In genomic region chr12:109995703-109996482, GRCh38 we compare ENCODE assay signal across 8 cellular contexts. TPM values are rescaled to one million over a fixed set of nuclear protein-coding genes. Genes with fewer than 3 reads are reported as not detected.
DNase-seq lines count a peak whose midpoint lies in the region; ATAC-seq, FAIRE-seq and TF ChIP-seq lines count a peak whose summit lies in the region.

A gene with protein sequence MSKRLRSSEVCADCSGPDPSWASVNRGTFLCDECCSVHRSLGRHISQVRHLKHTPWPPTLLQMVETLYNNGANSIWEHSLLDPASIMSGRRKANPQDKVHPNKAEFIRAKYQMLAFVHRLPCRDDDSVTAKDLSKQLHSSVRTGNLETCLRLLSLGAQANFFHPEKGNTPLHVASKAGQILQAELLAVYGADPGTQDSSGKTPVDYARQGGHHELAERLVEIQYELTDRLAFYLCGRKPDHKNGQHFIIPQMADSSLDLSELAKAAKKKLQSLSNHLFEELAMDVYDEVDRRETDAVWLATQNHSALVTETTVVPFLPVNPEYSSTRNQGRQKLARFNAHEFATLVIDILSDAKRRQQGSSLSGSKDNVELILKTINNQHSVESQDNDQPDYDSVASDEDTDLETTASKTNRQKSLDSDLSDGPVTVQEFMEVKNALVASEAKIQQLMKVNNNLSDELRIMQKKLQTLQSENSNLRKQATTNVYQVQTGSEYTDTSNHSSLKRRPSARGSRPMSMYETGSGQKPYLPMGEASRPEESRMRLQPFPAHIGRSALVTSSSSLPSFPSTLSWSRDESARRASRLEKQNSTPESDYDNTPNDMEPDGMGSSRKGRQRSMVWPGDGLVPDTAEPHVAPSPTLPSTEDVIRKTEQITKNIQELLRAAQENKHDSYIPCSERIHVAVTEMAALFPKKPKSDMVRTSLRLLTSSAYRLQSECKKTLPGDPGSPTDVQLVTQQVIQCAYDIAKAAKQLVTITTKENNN (minus strand): TSS chr12:109996368. CDS start chr12:109996224, 144 bp downstream.

- peak within 1 kb of the TSS; percentile 91 to 99 for H4K8ac ChIP-seq in IMR-90 (ENCODE audit: low read depth in 2 of 2, low read length in 2 of 2)

- ATAC-seq in GM21528 (IDR thresholded peaks at IDR 0.05; ENCODE audit: low FRiP score, unreplicated experiment) (peak; percentile 62), IMR-90 (ENCODE audit: low read depth) (peak; percentile 65)

- POLR2A ChIA-PET in IMR-90 (lab: Charles Lee; ENCODE audit: unreplicated experiment): no interaction called here
- POLR2A ChIA-PET in OCI-LY7 (lab: Charles Lee): interaction anchor here (1.0 to 1.9 kb wide), 3 partner anchors 9 to 15 kb away, joined by 4 to 14 read pairs (median 5); no protein-coding TSS in a partner anchor
- POLR2A ChIA-PET in endothelial cell of umbilical vein (lab: Charles Lee): no interaction called here

- H3K9me3 ChIP-seq in IMR-90 (ENCODE audit: control insufficient read depth, insufficient read depth, low read length): no peaks in the 10 kb centered on the region
- no peaks in the 10 kb centered on the region for H3K9me3 ChIP-seq in OCI-LY7 (ENCODE audit: low read length)
- no peaks in the 10 kb centered on the region for H3K9me3 ChIP-seq in endothelial cell of umbilical vein (replicated peaks; ENCODE audit: control insufficient read depth, insufficient read depth, low read length)

- H3K18ac ChIP-seq in IMR-90 (ENCODE audit: low read depth, low read length): peak within 1 kb of the TSS; percentile 76

- peak within 1 kb of the TSS; percentile 74 for H2AK5ac ChIP-seq in IMR-90 (ENCODE audit: low read depth, low read length)

- DNase-seq in Calu3 (peak; percentile 95), IMR-90 (peak; percentile 90), OCI-LY7 (ENCODE audit: low spot score) (peak; percentile 99), activated T-cell treated with anti-CD3 and anti-CD28 coated beads for 1 hour (ENCODE audit: low read depth) (peak; percentile 92), endothelial cell of umbilical vein (ENCODE audit: low read depth, low spot score) (peak; percentile 89), midbrain (lab: John Stamatoyannopoulos, UW) (peak; percentile 97)
- peak; percentile 95 for DNase-seq in stimulated activated CD8-positive, alpha-beta memory T cell treated with anti-CD3 and anti-CD28 coated beads, Interleukin-15, amount 100 ng/mL, for 48 hours (ENCODE audit: low read depth in 2 of 2)

- H3K4ac ChIP-seq in IMR-90 (ENCODE audit: low read depth, low read length): peak within 1 kb of the TSS; percentile 93

- in situ Hi-C loops in IMR-90 (cut with MboI; ENCODE audit: low sequenced_read_pairs): no loop called here

- peak within 1 kb of the TSS; percentile 92 for H3K4me3 Mint-ChIP-seq in Calu3 (ENCODE audit: low read depth, unreplicated experiment)

- peaks cover 14 to 57% of the 10 kb centered on the region in 2 experiments for H3K79me1 ChIP-seq in IMR-90 (ENCODE audit: low read depth in 1 of 2, low read length in 2 of 2)

- BruUV-seq in Calu3 (replicated peaks; lab: Mats Ljungman, UMichigan) (no TSS peak), IMR-90 (replicated peaks; lab: Mats Ljungman, UMichigan) (no TSS peak), OCI-LY7 (replicated peaks; lab: Mats Ljungman, UMichigan) (no TSS peak), endothelial cell of umbilical vein (replicated peaks; lab: Mats Ljungman, UMichigan) (no TSS peak)

- peaks cover 39% of the 10 kb centered on the region for H3K36me3 Mint-ChIP-seq in Calu3 (ENCODE audit: insufficient read depth, unreplicated experiment)

- H3K27ac ChIP-seq in IMR-90 (ENCODE audit: insufficient read depth, low read length) (peak within 1 kb of the TSS; percentile 90), OCI-LY7 (ENCODE audit: low read depth, low read length, poor library complexity, severe bottlenecking) (peak within 1 kb of the TSS; percentile 92), endothelial cell of umbilical vein (ENCODE audit: insufficient read depth, low read depth, low read length) (peak within 1 kb of the TSS; percentile 67)

- H3K4me1 Mint-ChIP-seq in Calu3 (ENCODE audit: low read depth, unreplicated experiment): peaks cover 23% of the 10 kb centered on the region

- H3K14ac ChIP-seq in IMR-90 (replicated peaks; ENCODE audit: low read depth, low read length): peak within 1 kb of the TSS; percentile 95

- H4K91ac ChIP-seq in IMR-90 (ENCODE audit: insufficient read depth, low read depth, low read length): peak within 1 kb of the TSS; percentile 78

- TF ChIP-seq RAD21 in IMR-90 (IDR thresholded peaks at IDR 0.05; ENCODE audit: low read length): no peak

- H2BK20ac ChIP-seq in IMR-90 (ENCODE audit: low read depth, low read length): peak within 1 kb of the TSS; percentile 89

- TF ChIP-seq POLR2A in IMR-90 (IDR thresholded peaks at IDR 0.05; ENCODE audit: low read depth, low read length): no peak
- TF ChIP-seq POLR2A in endothelial cell of umbilical vein (IDR thresholded peaks at IDR 0.05; ENCODE audit: low read depth, low read length): peak; percentile 87

- FAIRE-seq in endothelial cell of umbilical vein (lab: Jason Lieb, UNC): peak; percentile 70

- peak within 1 kb of the TSS; percentile 85 for H3K4me3 ChIP-seq in IMR-90 (ENCODE audit: insufficient read depth, low read depth, low read length)
- H3K4me3 ChIP-seq in OCI-LY7 (ENCODE audit: low read depth, low read length, poor library complexity, severe bottlenecking): peak within 1 kb of the TSS; percentile 96
- peak within 1 kb of the TSS; percentile 88 to 100 (median 89) for H3K4me3 ChIP-seq in endothelial cell of umbilical vein (replicated peaks in 1 of 3; ENCODE audit: insufficient read depth in 1 of 3, low read depth in 1 of 3, low read length in 3 of 3)

- no peaks in the 10 kb centered on the region for H3K9me2 ChIP-seq in OCI-LY7 (ENCODE audit: insufficient read depth, low read length)

- H3K4me2 ChIP-seq in IMR-90 (ENCODE audit: low read depth, low read length) (peak within 1 kb of the TSS; percentile 98), OCI-LY7 (ENCODE audit: low read length) (peak within 1 kb of the TSS; percentile 91), endothelial cell of umbilical vein (ENCODE audit: insufficient read depth, low read length) (peak within 1 kb of the TSS; percentile 96)

- H2AFZ ChIP-seq in IMR-90 (replicated peaks; ENCODE audit: low read length, poor library complexity) (peak within 1 kb of the TSS; percentile 91), OCI-LY7 (ENCODE audit: low read length) (peak within 1 kb of the TSS; percentile 58), endothelial cell of umbilical vein (ENCODE audit: low read depth, low read length) (peak within 1 kb of the TSS; percentile 82)

- dilution Hi-C loops in IMR-90 (cut with HindIII; ENCODE audit: low sequenced_read_pairs, unreplicated experiment) (no loop called here), endothelial cell of umbilical vein (cut with MboI; ENCODE audit: extremely low pct_ligation_motif_present, low sequenced_read_pairs) (no loop called here)

- H2BK5ac ChIP-seq in IMR-90 (ENCODE audit: low read depth, low read length, poor library complexity, severe bottlenecking): peak within 1 kb of the TSS; percentile 86

- WGBS in IMR-90 (ENCODE audit: extremely low coverage in 2 of 2, insufficient read length in 1 of 2), 2 experiments: 0% methylated on average over 16 of the region's 63 CpGs; no CpG with 5 or more reads in 1 of the 2 experiments

- peak within 1 kb of the TSS; percentile 82 for H3K27ac Mint-ChIP-seq in Calu3 (ENCODE audit: unreplicated experiment)

- intact Hi-C loops in Calu3 (cut with micrococcal nuclease; ENCODE audit: unreplicated experiment): loop anchor here (5.0 kb wide), 1 partner anchor 44 kb away; no protein-coding TSS in a partner anchor
- intact Hi-C loops in IMR-90 (cut with micrococcal nuclease): loop anchor here (5.0 kb wide), 2 partner anchors 49 to 64 kb away; no protein-coding TSS in a partner anchor
- intact Hi-C loops in OCI-LY7 (cut with micrococcal nuclease; ENCODE audit: unreplicated experiment): loop anchor here (2.0 kb wide), 1 partner anchor 287 kb away; no protein-coding TSS in a partner anchor
- intact Hi-C loops in endothelial cell of umbilical vein (cut with micrococcal nuclease): loop anchor here (1.0 to 5.0 kb wide), 3 partner anchors 47 to 52 kb away; partner anchors contain the start of gene C12orf76

- H4K20me1 ChIP-seq in IMR-90 (ENCODE audit: insufficient read depth, low read length) (peaks cover 28% of the 10 kb centered on the region), OCI-LY7 (ENCODE audit: insufficient read depth, low read length) (peaks cover 22% of the 10 kb centered on the region; the same call in 1 of the 2 replicates), endothelial cell of umbilical vein (replicated peaks; ENCODE audit: control insufficient read depth, extremely low read depth, insufficient read depth, low read length) (no peaks in the 10 kb centered on the region)

- peak within 1 kb of the TSS; percentile 96 for H2AK9ac ChIP-seq in IMR-90 (replicated peaks; ENCODE audit: low read depth, low read length, poor library complexity)

- peak within 1 kb of the TSS; percentile 98 for H4K5ac ChIP-seq in IMR-90 (ENCODE audit: low read depth, low read length)

- no peaks in the 10 kb centered on the region for H3K9me3 Mint-ChIP-seq in Calu3 (ENCODE audit: low read depth, unreplicated experiment)

- H3K9ac ChIP-seq in IMR-90 (ENCODE audit: low read depth, low read length) (peak within 1 kb of the TSS; percentile 89), endothelial cell of umbilical vein (replicated peaks; ENCODE audit: extremely low read depth, insufficient read depth, low read length) (peak within 1 kb of the TSS; percentile 67)

- H3K36me3 ChIP-seq in IMR-90 (ENCODE audit: control insufficient read depth, insufficient read depth, low read length): peaks cover 5% of the 10 kb centered on the region
- peaks cover 35% of the 10 kb centered on the region for H3K36me3 ChIP-seq in OCI-LY7 (ENCODE audit: insufficient read depth, low read length)
- H3K36me3 ChIP-seq in endothelial cell of umbilical vein (ENCODE audit: control insufficient read depth in 2 of 2, extremely low read depth in 1 of 2, insufficient read depth in 2 of 2, low read length in 2 of 2): no peaks in the 10 kb centered on the region

- peak; percentile 10 for TF ChIP-seq CTCF in Calu3 (IDR thresholded peaks at IDR 0.05; ENCODE audit: unreplicated experiment)
- 0 out of 2 replicates have a peak, but pooled peaks have one; percentile 4 for TF ChIP-seq CTCF in IMR-90 (conservative IDR thresholded peaks at IDR 0.05; ENCODE audit: low read depth, low read length)
- peak; percentile 35; the same call in 1 of the 2 replicates for TF ChIP-seq CTCF in OCI-LY7 (conservative IDR thresholded peaks at IDR 0.05; ENCODE audit: low read length)
- TF ChIP-seq CTCF in endothelial cell of umbilical vein (IDR thresholded peaks at IDR 0.05; ENCODE audit: extremely low read depth in 1 of 2, insufficient read depth in 1 of 2, low read depth in 1 of 2, low read length in 2 of 2): no peak

- peak within 1 kb of the TSS; percentile 90 for H2BK120ac ChIP-seq in IMR-90 (ENCODE audit: low read depth, low read length)

- no peaks in the 10 kb centered on the region for H3K27me3 Mint-ChIP-seq in Calu3 (ENCODE audit: unreplicated experiment)

- H3K9me1 ChIP-seq in IMR-90 (ENCODE audit: insufficient read depth, low read length): peaks cover 8% of the 10 kb centered on the region
- H3K9me1 ChIP-seq in endothelial cell of umbilical vein (replicated peaks; ENCODE audit: control insufficient read depth, extremely low read depth, insufficient read depth, low read length): no peaks in the 10 kb centered on the region

- peak within 1 kb of the TSS; percentile 72 for H3K56ac ChIP-seq in IMR-90 (ENCODE audit: extremely low read depth, insufficient read depth, low read length)

- H3K79me2 ChIP-seq in OCI-LY7 (ENCODE audit: insufficient read depth, low read depth, low read length) (peaks cover 71% of the 10 kb centered on the region), endothelial cell of umbilical vein (ENCODE audit: control insufficient read depth, insufficient read depth, low read length) (peaks cover 44% of the 10 kb centered on the region)

- H2BK15ac ChIP-seq in IMR-90 (ENCODE audit: low read depth, low read length): peak within 1 kb of the TSS; percentile 84; the same call in 2 of the 3 replicates

- H3K4me1 ChIP-seq in IMR-90 (ENCODE audit: control insufficient read depth, insufficient read depth, low read length) (peaks cover 7% of the 10 kb centered on the region; the same call in 1 of the 2 replicates), OCI-LY7 (ENCODE audit: insufficient read depth, low read length, poor library complexity, severe bottlenecking) (peaks cover 37% of the 10 kb centered on the region), endothelial cell of umbilical vein (ENCODE audit: control insufficient read depth, extremely low read depth, insufficient read depth, low read length) (peaks cover 37% of the 10 kb centered on the region)

- CTCF ChIA-PET in Calu3 (lab: Charles Lee): interaction anchor here (0.6 to 0.7 kb wide), 2 partner anchors 59 to 435 kb away, joined by 3 to 4 read pairs; no protein-coding TSS in a partner anchor
- CTCF ChIA-PET in IMR-90 (lab: Yijun Ruan, JAX): no interaction called here
- CTCF ChIA-PET in OCI-LY7 (lab: Charles Lee; ENCODE audit: unreplicated experiment): no interaction called here
- CTCF ChIA-PET in endothelial cell of umbilical vein (lab: Charles Lee): interaction anchor here (1.1 to 1.5 kb wide), 2 partner anchors 28 to 31 kb away, joined by 3 to 4 read pairs; no protein-coding TSS in a partner anchor

- peak within 1 kb of the TSS; percentile 96 for H3K23ac ChIP-seq in IMR-90 (ENCODE audit: low read depth, low read length)

- no peaks in the 10 kb centered on the region for H3K27me3 ChIP-seq in IMR-90 (ENCODE audit: control insufficient read depth, insufficient read depth, low read length)
- H3K27me3 ChIP-seq in endothelial cell of umbilical vein (ENCODE audit: control insufficient read depth in 2 of 2, insufficient read depth in 2 of 2, low read length in 2 of 2): no peaks in the 10 kb centered on the region

RNA-seq across cellular contexts. Expression of the gene that starts here (rescaled TPM):
- total RNA-seq in Calu3 (2022): 56.0 TPM in 2 replicates
- total RNA-seq in IMR-90 (2012; rRNA removed): 60.5 and 71.9 TPM in 2 replicates
- 43.0 and 48.0 TPM in 2 replicates for polyA plus RNA-seq in IMR-90 (2012; rRNA removed)
- polyA plus RNA-seq in IMR-90 (2012; cell fraction: cytosol; rRNA removed): 20.8 and 21.1 TPM in 2 replicates
- polyA plus RNA-seq in IMR-90 (2012; cell fraction: nucleus; rRNA removed; ENCODE audit: low replicate concordance): 42.7 and 138 TPM in 2 replicates
- 57.1 and 60.6 TPM in 2 replicates for total RNA-seq in OCI-LY7 (2014; rRNA removed; shearing (Covaris generic))
- 123 and 124 TPM in 2 replicates for total RNA-seq in OCI-LY7 (2022)
- 67.7 and 77.2 TPM in 2 replicates for total RNA-seq in endothelial cell of umbilical vein
- polyA plus RNA-seq in endothelial cell of umbilical vein: 32.5 and 37.3 TPM in 2 replicates
- polyA plus RNA-seq in endothelial cell of umbilical vein (2011; cell fraction: cytosol; rRNA removed): 34.1 and 34.6 TPM in 2 replicates
- 122 and 128 TPM in 2 replicates for polyA plus RNA-seq in endothelial cell of umbilical vein (2011; cell fraction: nucleus; rRNA removed)
- 37.4 and 38.7 TPM in 2 replicates for polyA plus RNA-seq in endothelial cell of umbilical vein (2012)
- 83.4 and 88.7 TPM in 2 replicates for polyA minus RNA-seq in endothelial cell of umbilical vein
- polyA minus RNA-seq in endothelial cell of umbilical vein (2011; cell fraction: cytosol; rRNA and poly(A)+ RNA removed): 10.2 TPM
- 94.9 and 130 TPM in 2 replicates for polyA minus RNA-seq in endothelial cell of umbilical vein (2011; cell fraction: nucleus; rRNA and poly(A)+ RNA removed)

Comparison
In these comparisons a context has a peak if more than half of its experiments do, and no peak if none do; other contexts are left out.
1. Peak in every context shown above with its lines: DNase-seq, ATAC-seq, H3K4me3 ChIP-seq and H3K27ac ChIP-seq.
2. CTCF ChIP-seq: peak in Calu3 (single experiment), IMR-90 (single experiment) and OCI-LY7 (single experiment); none in endothelial cell of umbilical vein (0 of 2).
3. CTCF ChIA-PET loops: an anchor here in Calu3 (0.6 to 0.7 kb wide) and endothelial cell of umbilical vein (1.1 to 1.5 kb wide); none called in IMR-90 and OCI-LY7.